In the genomic region with DNA sequence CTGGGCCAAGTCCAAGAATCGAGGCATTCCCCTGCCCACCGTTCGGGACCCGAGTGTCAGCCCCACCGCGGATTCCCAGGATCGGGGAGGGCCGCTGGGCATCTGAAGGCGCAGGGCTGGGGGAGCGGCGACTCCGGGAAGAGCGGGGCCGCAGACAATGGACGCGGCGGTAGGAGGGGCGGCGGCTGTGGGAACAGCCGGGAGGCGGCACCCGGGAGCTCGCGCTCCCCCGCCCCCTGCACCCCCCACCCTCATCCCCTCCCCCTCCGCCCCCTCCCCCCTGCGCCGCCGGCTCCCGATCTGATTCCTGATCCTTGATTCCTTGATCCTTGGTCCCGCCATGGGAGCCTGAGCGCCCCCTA, we compare ENCODE assay signal across 8 cellular contexts. TPM values are rescaled to one million over a fixed set of nuclear protein-coding genes. Genes with fewer than 3 reads are reported as not detected.
A peak's percentile ranks its signal among the peaks of the same experiment; 100 is the strongest.
DNase-seq lines count a peak whose midpoint lies in the region; ATAC-seq, FAIRE-seq and TF ChIP-seq lines count a peak whose summit lies in the region.

Gene VANGL2, plus strand, starts transcription at position 281 of the 362 bp plus-strand sequence. CDS start 15,274 bp downstream, outside the sequence.

- H3K79me2 ChIP-seq in MM.1S (ENCODE audit: low read length), result no peaks in the 10 kb centered on the region

- no peak within 1 kb of the TSS for H3K4me3 ChIP-seq in MM.1S (ENCODE audit: low read length)
- peak within 1 kb of the TSS; percentile 88 for H3K4me3 ChIP-seq in mesodermal cell (ENCODE audit: extremely low read depth, insufficient read depth, low read length, poor library complexity, severe bottlenecking)

- no peaks in the 10 kb centered on the region for H4K20me1 ChIP-seq in MM.1S (ENCODE audit: insufficient read depth, low read length)

- H3K4me3 Mint-ChIP-seq in endothelial cell (ENCODE audit: unreplicated experiment), result peak within 1 kb of the TSS; percentile 95

- H3F3A ChIP-seq in MM.1S (ENCODE audit: insufficient read depth, low read length), result no peaks in the 10 kb centered on the region

- H3K36me3 Mint-ChIP-seq in endothelial cell (ENCODE audit: low read depth, unreplicated experiment), result peaks cover 12% of the 10 kb centered on the region

- H3K4me2 ChIP-seq in MM.1S (ENCODE audit: low read depth, low read length), result peak within 1 kb of the TSS; percentile 41; the same call in 1 of the 2 replicates

- no peaks in the 10 kb centered on the region for H3K27me3 ChIP-seq in MM.1S (replicated peaks; ENCODE audit: insufficient read depth, low read length)

- H3K9me3 ChIP-seq in MM.1S (replicated peaks; ENCODE audit: insufficient read depth, low read length), result no peaks in the 10 kb centered on the region
- no peaks in the 10 kb centered on the region for H3K9me3 ChIP-seq in mesodermal cell (ENCODE audit: control insufficient read depth, low read length)

- WGBS in mesodermal cell (ENCODE audit: insufficient coverage in 2 of 2), 2 experiments, result 0% methylated on average over 8 to 9 of the region's 32 CpGs

- FAIRE-seq in H54 (lab: Jason Lieb, UNC), result no peak

- no peak within 1 kb of the TSS for H2AFZ ChIP-seq in MM.1S (ENCODE audit: low read length)

- H3K27ac Mint-ChIP-seq in endothelial cell (ENCODE audit: unreplicated experiment), result peak within 1 kb of the TSS; percentile 87

- H3K9me3 Mint-ChIP-seq in endothelial cell (ENCODE audit: unreplicated experiment), result no peaks in the 10 kb centered on the region

- no peak for TF ChIP-seq CTCF in MM.1S (IDR thresholded peaks at IDR 0.05; ENCODE audit: low read length)
- no peak for TF ChIP-seq CTCF in endothelial cell (IDR thresholded peaks at IDR 0.05; ENCODE audit: unreplicated experiment)

- H3K9ac ChIP-seq in MM.1S (ENCODE audit: low read length), result no peak within 1 kb of the TSS

- H3K4me1 ChIP-seq in MM.1S (ENCODE audit: low read length), result no peaks in the 10 kb centered on the region
- peaks cover 26% of the 10 kb centered on the region for H3K4me1 ChIP-seq in mesodermal cell (ENCODE audit: control insufficient read depth, insufficient read depth, low read length, poor library complexity, severe bottlenecking)

- no peak for ATAC-seq in HG02798 (IDR thresholded peaks at IDR 0.05; ENCODE audit: poor library complexity, unreplicated experiment)

- H3K36me3 ChIP-seq in MM.1S (replicated peaks; ENCODE audit: insufficient read depth, low read length) (no peaks in the 10 kb centered on the region), mesodermal cell (ENCODE audit: control insufficient read depth, insufficient read depth, low read length) (peaks cover 4% of the 10 kb centered on the region)

- TF ChIP-seq POLR2A in H54 (IDR thresholded peaks at IDR 0.05; ENCODE audit: low read depth, low read length), result no peak

- H3K27me3 Mint-ChIP-seq in endothelial cell (ENCODE audit: unreplicated experiment), result peaks cover 12% of the 10 kb centered on the region

- H3K27ac ChIP-seq in MM.1S (ENCODE audit: low read length) (no peak within 1 kb of the TSS), mesodermal cell (ENCODE audit: low read depth, low read length, severe bottlenecking) (peak within 1 kb of the TSS; percentile 92)

- peaks cover 65% of the 10 kb centered on the region for H3K4me1 Mint-ChIP-seq in endothelial cell (ENCODE audit: unreplicated experiment)

- no peaks in the 10 kb centered on the region for H3K9me2 ChIP-seq in MM.1S (replicated peaks; ENCODE audit: insufficient read depth, low read length)

- DNase-seq in DMS153 treated with DMSO at 0.1 percent for 48 hours (lab: John Stamatoyannopoulos, UW; ENCODE audit: unreplicated experiment) (peak; percentile 34), MM.1S (peak; percentile 5), endothelial cell (ENCODE audit: low spot score) (peak; percentile 95), H54 (ENCODE audit: insufficient read length, low spot score) (no peak)
- peak; percentile 34 for DNase-seq in activated CD4-positive, alpha-beta T cell treated with anti-CD3 and anti-CD28 coated beads, Interleukin-2, amount 50 U/mL, for 1 hour
- peak; percentile 73 for DNase-seq in stimulated activated CD8-positive, alpha-beta memory T cell treated with anti-CD3 and anti-CD28 coated beads, Interleukin-4, amount 100 ng/mL, for 48 hours

RNA-seq across cellular contexts. Expression of gene VANGL2, which starts in this region (rescaled TPM):
- 79.8 TPM for total RNA-seq in endothelial cell (ENCODE audit: unreplicated experiment)
- polyA plus RNA-seq in mesodermal cell (2013, experiment 1 of 2), result 36.1 TPM
- polyA plus RNA-seq in mesodermal cell (2013, experiment 2 of 2), result 28.8 TPM
